Comparison of ENCODE assay signal across 11 cellular contexts in the genomic region with DNA sequence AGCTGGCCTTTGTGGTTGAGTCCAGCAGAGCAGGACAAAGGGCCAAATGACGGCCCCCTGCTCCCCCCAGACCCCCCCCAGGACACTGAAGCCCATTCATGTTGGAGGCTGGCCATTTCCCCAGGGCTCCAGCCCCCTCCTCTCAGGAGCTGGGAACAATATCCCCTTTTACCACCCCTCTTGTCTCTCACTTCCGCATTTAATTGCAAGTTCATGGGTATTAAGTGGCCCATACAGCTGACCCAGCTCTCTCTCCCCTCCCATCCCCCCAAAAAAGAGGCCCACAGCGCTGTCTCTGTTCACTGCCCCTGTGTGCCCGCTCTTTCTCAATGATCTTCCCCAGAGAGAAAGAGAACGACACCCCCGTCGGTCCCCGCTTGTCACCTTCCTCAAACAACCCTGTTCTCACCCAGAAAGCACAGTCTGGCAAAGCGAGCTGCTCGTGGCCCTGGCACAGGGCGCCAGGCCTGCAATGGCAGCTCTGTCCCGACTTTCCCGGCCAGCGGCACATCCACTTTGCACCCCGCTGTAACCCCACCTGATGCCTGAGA. TPM values are rescaled to one million over a fixed set of nuclear protein-coding genes. Genes with fewer than 3 reads are reported as not detected.
A peak's percentile ranks its signal among the peaks of the same experiment; 100 is the strongest.
DNase-seq lines count a peak whose midpoint lies in the region; ATAC-seq and TF ChIP-seq lines count a peak whose summit lies in the region.
"Had no signal": no experiment of that assay in that cellular context is flagged by ENCODE, and none has a peak within 500 bp of the region (broad histone marks: within the 10 kb centered on the region; RNA-seq: fewer than 3 reads in every experiment).

No MANE protein-coding gene starts in this region.

- no peak overlapping the region for H3K4me3 ChIP-seq in esophagus muscularis mucosa
- H3K4me3 ChIP-seq: cardiac muscle cell had no signal

- H3K36me3 ChIP-seq in esophagus muscularis mucosa: no peaks in the 10 kb centered on the region
- H3K36me3 ChIP-seq: cardiac muscle cell had no signal

- peaks cover 0 to 4% of the 10 kb centered on the region in 2 donors for H3K9me3 Mint-ChIP-seq in stimulated activated naive B cell treated with anti-CD40 and anti-IgM and Interleukin-4, amounts not matched to agents 10 μg/mL and 1 μg/mL and 100 μg/mL, for 72 hours

- no peak for TF ChIP-seq EP300 in esophagus muscularis mucosa (IDR thresholded peaks at IDR 0.05)

- peaks cover 12 to 26% (median 23%) of the 10 kb centered on the region in 4 donors for H3K4me1 ChIP-seq in esophagus muscularis mucosa

- ATAC-seq in left lobe of liver: peak; percentile 52
- peak in 1 of 2 donors; percentile 27 for ATAC-seq in stimulated activated naive B cell treated with anti-CD40 and anti-IgM and Interleukin-4, amounts not matched to agents 10 μg/mL and 1 μg/mL and 100 μg/mL, for 72 hours (replicated peaks)
- no peak for ATAC-seq in GM19395 (IDR thresholded peaks at IDR 0.05; ENCODE audit: unreplicated experiment)
- no peak for ATAC-seq in omental fat pad (ENCODE audit: low FRiP score)

- TF ChIP-seq CTCF in esophagus muscularis mucosa (IDR thresholded peaks at IDR 0.05): no peak
- TF ChIP-seq CTCF in omental fat pad (IDR thresholded peaks at IDR 0.05): no peak

- 82% methylated on average over 9 of the region's 15 CpGs for WGBS in esophagus muscularis mucosa

- DNase-seq in NOMO-1 treated with DMSO at 0.1 percent for 48 hours (lab: John Stamatoyannopoulos, UW; ENCODE audit: unreplicated experiment): peak; percentile 71
- peak in 56 of 61 donors; percentile 16 to 95 (median 77) for DNase-seq in caudate nucleus (lab: John Stamatoyannopoulos, UW)
- no peak for DNase-seq in left lobe of liver (ENCODE audit: low spot score)
- DNase-seq in stimulated activated naive B cell treated with anti-CD40 and anti-IgM and Interleukin-4, amounts not matched to agents 10 μg/mL and 1 μg/mL and 100 μg/mL, for 72 hours: no peak
- DNase-seq in 8988T: no peak
- DNase-seq in esophagus muscularis mucosa (ENCODE audit: extremely low spot score): no peak
- no peak for DNase-seq in omental fat pad (ENCODE audit: low spot score)
- DNase-seq: NCI-H2081, SHP77 had no signal

- peak overlapping the region in 1 of 2 donors; percentile 41 for H3K4me3 Mint-ChIP-seq in stimulated activated naive B cell treated with anti-CD40 and anti-IgM and Interleukin-4, amounts not matched to agents 10 μg/mL and 1 μg/mL and 100 μg/mL, for 72 hours

- H3K36me3 Mint-ChIP-seq in stimulated activated naive B cell treated with anti-CD40 and anti-IgM and Interleukin-4, amounts not matched to agents 10 μg/mL and 1 μg/mL and 100 μg/mL, for 72 hours: peaks cover 5 to 16% of the 10 kb centered on the region in 2 donors

- peak overlapping the region; percentile 77 for H3K27ac Mint-ChIP-seq in stimulated activated naive B cell treated with anti-CD40 and anti-IgM and Interleukin-4, amounts not matched to agents 10 μg/mL and 1 μg/mL and 100 μg/mL, for 72 hours

- H3K4me1 Mint-ChIP-seq in stimulated activated naive B cell treated with anti-CD40 and anti-IgM and Interleukin-4, amounts not matched to agents 10 μg/mL and 1 μg/mL and 100 μg/mL, for 72 hours: peaks cover 44 to 62% of the 10 kb centered on the region in 2 donors

- no peaks in the 10 kb centered on the region for H3K27me3 ChIP-seq in esophagus muscularis mucosa
- H3K27me3 ChIP-seq: cardiac muscle cell had no signal

- H3K27ac ChIP-seq in caudate nucleus (ENCODE audit: low read depth, low read length) (peak overlapping the region; percentile 27), esophagus muscularis mucosa (replicated peaks in 1 of 4) (no peak overlapping the region)
- H3K27ac ChIP-seq: cardiac muscle cell had no signal

- TF ChIP-seq POLR2A in esophagus muscularis mucosa (IDR thresholded peaks at IDR 0.05; ENCODE audit: low read depth): no peak

- H3K27me3 Mint-ChIP-seq in stimulated activated naive B cell treated with anti-CD40 and anti-IgM and Interleukin-4, amounts not matched to agents 10 μg/mL and 1 μg/mL and 100 μg/mL, for 72 hours: no peaks in the 10 kb centered on the region

- intact Hi-C loops in esophagus muscularis mucosa (cut with DNase I): no loop called here

- H3K9me3 ChIP-seq in esophagus muscularis mucosa: no peaks in the 10 kb centered on the region

RNA-seq across cellular contexts. Expression of a gene that starts 30.4 kb away (rescaled TPM):
- 5.8 TPM for total RNA-seq in left lobe of liver
- total RNA-seq in esophagus muscularis mucosa: 10 to 100 TPM; 20.8 to 37.1 (median 24.3) TPM
- total RNA-seq in omental fat pad: 100 to 1,000 TPM in 1 of 4 donors, 10 to 100 TPM in 3; 29.5 to 121 (median 40.9) TPM

Comparison
In these comparisons a context has a peak if more than half of its experiments do, and no peak if none do; other contexts are left out.
1. DNase-seq: peak in NOMO-1 treated with DMSO at 0.1 percent for 48 hours (single experiment) and caudate nucleus (56 of 61); none in left lobe of liver (single experiment), stimulated activated naive B cell treated with anti-CD40 and anti-IgM and Interleukin-4, amounts not matched to agents 10 μg/mL and 1 μg/mL and 100 μg/mL, for 72 hours (single experiment), 8988T (single experiment), esophagus muscularis mucosa (single experiment) and omental fat pad (single experiment).